ENCODE assay signal across 1 cellular context in the genomic region with DNA sequence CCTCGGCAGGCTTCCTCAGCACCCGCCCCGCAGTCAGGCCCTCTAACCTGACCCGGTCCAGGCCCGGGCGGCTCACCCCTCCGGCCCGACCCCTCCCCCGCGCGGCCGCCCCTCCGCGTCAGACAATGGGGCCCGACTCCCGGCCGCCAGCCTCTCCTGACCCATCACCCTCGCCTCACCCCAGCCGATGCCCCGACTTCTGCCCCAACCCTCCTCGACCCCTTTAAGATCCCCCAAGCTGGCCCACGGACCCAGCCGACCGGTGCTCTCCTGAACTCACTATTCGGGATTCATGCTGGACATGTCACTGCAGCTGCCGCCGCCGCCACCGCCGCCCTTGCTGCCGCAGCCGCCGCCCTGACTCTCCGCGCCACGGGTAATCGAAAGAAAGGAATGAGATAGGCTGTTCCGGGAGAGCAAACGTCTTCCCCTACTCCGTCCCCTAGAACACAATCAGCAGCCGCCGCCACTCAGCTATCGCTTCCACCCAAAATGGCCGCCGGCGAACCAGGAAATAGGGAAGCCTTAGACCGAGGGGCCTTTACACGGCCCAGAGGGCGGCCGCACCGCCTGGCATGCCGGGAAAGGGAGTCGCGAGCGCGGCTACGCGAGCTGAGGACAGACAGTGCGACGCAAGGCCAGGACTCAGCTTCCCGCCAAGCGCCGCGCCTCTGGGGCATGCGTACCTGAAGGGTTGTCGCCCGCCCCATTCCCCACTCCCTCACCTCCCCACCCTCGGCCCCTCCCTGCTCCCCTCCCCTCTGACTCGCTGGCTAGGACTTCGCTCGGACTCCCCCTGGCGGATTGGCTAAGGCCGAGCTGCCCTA.
TF ChIP-seq lines count a peak whose summit lies in the region.

A gene (minus strand): TSS at position 494 of the 827 bp plus-strand sequence. CDS start 191 bp downstream, at position 303.

TF ChIP-seq in K562, 482 proteins besides CTCF, POLR2A, EP300 and RAD21 (continued from another document and continues in another):
- TF ChIP-seq ILF3 (IDR thresholded peaks at IDR 0.05; ENCODE audit: borderline replicate concordance), result no peak
- TF ChIP-seq, protein P1, sequence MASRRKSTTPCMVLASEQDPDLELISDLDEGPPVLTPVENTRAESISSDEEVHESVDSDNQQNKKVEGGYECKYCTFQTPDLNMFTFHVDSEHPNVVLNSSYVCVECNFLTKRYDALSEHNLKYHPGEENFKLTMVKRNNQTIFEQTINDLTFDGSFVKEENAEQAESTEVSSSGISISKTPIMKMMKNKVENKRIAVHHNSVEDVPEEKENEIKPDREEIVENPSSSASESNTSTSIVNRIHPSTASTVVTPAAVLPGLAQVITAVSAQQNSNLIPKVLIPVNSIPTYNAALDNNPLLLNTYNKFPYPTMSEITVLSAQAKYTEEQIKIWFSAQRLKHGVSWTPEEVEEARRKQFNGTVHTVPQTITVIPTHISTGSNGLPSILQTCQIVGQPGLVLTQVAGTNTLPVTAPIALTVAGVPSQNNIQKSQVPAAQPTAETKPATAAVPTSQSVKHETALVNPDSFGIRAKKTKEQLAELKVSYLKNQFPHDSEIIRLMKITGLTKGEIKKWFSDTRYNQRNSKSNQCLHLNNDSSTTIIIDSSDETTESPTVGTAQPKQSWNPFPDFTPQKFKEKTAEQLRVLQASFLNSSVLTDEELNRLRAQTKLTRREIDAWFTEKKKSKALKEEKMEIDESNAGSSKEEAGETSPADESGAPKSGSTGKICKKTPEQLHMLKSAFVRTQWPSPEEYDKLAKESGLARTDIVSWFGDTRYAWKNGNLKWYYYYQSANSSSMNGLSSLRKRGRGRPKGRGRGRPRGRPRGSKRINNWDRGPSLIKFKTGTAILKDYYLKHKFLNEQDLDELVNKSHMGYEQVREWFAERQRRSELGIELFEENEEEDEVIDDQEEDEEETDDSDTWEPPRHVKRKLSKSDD (conservative IDR thresholded peaks at IDR 0.05; ENCODE audit: low read length), result no peak
- TF ChIP-seq HMG20A (CRISPR knock-in tag; conservative IDR thresholded peaks at IDR 0.05), result no peak
- no peak for TF ChIP-seq PCBP2 (IDR thresholded peaks at IDR 0.05; ENCODE audit: low read depth, low read length, poor library complexity, severe bottlenecking)
- TF ChIP-seq, protein P2, sequence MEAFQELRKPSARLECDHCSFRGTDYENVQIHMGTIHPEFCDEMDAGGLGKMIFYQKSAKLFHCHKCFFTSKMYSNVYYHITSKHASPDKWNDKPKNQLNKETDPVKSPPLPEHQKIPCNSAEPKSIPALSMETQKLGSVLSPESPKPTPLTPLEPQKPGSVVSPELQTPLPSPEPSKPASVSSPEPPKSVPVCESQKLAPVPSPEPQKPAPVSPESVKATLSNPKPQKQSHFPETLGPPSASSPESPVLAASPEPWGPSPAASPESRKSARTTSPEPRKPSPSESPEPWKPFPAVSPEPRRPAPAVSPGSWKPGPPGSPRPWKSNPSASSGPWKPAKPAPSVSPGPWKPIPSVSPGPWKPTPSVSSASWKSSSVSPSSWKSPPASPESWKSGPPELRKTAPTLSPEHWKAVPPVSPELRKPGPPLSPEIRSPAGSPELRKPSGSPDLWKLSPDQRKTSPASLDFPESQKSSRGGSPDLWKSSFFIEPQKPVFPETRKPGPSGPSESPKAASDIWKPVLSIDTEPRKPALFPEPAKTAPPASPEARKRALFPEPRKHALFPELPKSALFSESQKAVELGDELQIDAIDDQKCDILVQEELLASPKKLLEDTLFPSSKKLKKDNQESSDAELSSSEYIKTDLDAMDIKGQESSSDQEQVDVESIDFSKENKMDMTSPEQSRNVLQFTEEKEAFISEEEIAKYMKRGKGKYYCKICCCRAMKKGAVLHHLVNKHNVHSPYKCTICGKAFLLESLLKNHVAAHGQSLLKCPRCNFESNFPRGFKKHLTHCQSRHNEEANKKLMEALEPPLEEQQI (IDR thresholded peaks at IDR 0.05), result no peak
- no peak for TF ChIP-seq BCL6 (CRISPR knock-in tag; IDR thresholded peaks at IDR 0.05)
- no peak for TF ChIP-seq GATAD2B (IDR thresholded peaks at IDR 0.05; ENCODE audit: borderline replicate concordance)
- no peak for TF ChIP-seq ZEB2 (IDR thresholded peaks at IDR 0.05)
- TF ChIP-seq RBFOX2 (IDR thresholded peaks at IDR 0.05; ENCODE audit: low read depth, low read length), result peak; percentile 98
- no peak for TF ChIP-seq MTF1 (CRISPR knock-in tag; IDR thresholded peaks at IDR 0.05; ENCODE audit: borderline replicate concordance)
- TF ChIP-seq, protein P3, sequence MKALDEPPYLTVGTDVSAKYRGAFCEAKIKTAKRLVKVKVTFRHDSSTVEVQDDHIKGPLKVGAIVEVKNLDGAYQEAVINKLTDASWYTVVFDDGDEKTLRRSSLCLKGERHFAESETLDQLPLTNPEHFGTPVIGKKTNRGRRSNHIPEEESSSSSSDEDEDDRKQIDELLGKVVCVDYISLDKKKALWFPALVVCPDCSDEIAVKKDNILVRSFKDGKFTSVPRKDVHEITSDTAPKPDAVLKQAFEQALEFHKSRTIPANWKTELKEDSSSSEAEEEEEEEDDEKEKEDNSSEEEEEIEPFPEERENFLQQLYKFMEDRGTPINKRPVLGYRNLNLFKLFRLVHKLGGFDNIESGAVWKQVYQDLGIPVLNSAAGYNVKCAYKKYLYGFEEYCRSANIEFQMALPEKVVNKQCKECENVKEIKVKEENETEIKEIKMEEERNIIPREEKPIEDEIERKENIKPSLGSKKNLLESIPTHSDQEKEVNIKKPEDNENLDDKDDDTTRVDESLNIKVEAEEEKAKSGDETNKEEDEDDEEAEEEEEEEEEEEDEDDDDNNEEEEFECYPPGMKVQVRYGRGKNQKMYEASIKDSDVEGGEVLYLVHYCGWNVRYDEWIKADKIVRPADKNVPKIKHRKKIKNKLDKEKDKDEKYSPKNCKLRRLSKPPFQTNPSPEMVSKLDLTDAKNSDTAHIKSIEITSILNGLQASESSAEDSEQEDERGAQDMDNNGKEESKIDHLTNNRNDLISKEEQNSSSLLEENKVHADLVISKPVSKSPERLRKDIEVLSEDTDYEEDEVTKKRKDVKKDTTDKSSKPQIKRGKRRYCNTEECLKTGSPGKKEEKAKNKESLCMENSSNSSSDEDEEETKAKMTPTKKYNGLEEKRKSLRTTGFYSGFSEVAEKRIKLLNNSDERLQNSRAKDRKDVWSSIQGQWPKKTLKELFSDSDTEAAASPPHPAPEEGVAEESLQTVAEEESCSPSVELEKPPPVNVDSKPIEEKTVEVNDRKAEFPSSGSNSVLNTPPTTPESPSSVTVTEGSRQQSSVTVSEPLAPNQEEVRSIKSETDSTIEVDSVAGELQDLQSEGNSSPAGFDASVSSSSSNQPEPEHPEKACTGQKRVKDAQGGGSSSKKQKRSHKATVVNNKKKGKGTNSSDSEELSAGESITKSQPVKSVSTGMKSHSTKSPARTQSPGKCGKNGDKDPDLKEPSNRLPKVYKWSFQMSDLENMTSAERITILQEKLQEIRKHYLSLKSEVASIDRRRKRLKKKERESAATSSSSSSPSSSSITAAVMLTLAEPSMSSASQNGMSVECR (CRISPR knock-in tag; IDR thresholded peaks at IDR 0.05), result peak; percentile 89
- no peak for TF ChIP-seq ZNF785 (CRISPR knock-in tag; IDR thresholded peaks at IDR 0.05)
- TF ChIP-seq, protein P4, sequence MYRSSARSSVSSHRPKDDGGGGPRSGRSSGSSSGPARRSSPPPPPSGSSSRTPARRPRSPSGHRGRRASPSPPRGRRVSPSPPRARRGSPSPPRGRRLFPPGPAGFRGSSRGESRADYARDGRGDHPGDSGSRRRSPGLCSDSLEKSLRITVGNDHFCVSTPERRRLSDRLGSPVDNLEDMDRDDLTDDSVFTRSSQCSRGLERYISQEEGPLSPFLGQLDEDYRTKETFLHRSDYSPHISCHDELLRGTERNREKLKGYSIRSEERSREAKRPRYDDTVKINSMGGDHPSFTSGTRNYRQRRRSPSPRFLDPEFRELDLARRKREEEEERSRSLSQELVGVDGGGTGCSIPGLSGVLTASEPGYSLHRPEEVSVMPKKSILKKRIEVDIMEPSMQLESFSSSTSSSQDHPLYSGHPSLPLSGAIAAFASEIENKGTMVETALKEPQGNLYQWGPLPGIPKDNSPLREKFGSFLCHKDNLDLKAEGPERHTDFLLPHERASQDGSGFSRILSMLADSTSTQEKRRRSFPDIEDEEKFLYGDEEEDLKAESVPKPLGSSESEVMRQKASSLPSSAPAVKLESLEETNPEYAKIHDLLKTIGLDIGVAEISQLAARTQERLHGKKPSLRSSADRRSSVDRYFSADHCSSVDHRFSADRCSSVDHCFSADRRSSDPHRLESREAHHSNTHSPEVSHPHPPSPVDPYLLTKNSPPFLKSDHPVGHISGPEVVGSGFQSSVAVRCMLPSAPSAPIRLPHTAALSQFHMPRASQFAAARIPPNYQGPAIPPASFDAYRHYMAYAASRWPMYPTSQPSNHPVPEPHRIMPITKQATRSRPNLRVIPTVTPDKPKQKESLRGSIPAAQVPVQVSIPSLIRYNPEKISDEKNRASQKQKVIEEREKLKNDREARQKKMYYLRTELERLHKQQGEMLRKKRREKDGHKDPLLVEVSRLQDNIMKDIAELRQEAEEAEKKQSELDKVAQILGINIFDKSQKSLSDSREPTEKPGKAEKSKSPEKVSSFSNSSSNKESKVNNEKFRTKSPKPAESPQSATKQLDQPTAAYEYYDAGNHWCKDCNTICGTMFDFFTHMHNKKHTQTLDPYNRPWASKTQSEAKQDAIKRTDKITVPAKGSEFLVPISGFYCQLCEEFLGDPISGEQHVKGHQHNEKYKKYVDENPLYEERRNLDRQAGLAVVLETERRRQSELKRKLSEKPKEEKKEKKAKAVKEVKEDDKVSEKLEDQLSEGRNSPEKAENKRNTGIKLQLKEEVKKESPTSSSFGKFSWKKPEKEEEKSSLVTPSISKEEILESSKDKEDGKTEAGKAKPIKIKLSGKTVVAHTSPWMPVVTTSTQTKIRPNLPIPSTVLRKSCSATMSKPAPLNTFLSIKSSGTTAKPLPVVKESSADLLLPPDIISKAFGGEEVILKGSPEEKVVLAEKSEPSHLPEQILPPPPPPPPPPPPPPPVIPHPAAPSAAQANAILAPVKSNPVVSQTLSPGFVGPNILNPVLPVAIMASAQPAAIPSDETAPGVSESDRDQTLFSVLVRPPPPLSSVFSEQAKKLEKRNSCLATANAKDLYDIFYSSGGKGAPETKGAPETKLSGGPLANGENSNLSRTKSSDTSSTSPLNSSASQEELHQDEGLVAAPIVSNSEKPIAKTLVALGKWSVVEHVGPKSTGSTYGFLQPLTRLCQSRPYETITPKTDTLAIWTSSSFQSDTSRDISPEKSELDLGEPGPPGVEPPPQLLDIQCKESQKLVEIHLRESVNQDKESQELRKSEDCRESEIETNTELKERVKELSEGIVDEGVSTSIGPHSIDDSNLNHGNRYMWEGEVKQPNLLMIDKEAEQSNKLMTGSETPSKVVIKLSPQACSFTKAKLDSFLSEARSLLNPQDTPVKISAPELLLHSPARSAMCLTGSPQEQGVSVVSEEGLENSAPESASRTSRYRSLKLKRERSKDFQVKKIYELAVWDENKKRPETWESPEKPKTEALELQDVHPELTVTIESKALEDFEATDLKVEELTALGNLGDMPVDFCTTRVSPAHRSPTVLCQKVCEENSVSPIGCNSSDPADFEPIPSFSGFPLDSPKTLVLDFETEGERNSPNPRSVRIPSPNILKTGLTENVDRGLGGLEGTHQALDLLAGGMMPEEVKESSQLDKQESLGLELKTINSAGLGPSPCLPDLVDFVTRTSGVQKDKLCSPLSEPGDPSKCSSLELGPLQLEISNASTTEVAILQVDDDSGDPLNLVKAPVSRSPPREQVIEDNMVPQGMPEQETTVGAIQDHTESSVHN (IDR thresholded peaks at IDR 0.05; ENCODE audit: borderline replicate concordance in 1 of 2, low read depth in 1 of 2), result no peak
- TF ChIP-seq, protein P5, sequence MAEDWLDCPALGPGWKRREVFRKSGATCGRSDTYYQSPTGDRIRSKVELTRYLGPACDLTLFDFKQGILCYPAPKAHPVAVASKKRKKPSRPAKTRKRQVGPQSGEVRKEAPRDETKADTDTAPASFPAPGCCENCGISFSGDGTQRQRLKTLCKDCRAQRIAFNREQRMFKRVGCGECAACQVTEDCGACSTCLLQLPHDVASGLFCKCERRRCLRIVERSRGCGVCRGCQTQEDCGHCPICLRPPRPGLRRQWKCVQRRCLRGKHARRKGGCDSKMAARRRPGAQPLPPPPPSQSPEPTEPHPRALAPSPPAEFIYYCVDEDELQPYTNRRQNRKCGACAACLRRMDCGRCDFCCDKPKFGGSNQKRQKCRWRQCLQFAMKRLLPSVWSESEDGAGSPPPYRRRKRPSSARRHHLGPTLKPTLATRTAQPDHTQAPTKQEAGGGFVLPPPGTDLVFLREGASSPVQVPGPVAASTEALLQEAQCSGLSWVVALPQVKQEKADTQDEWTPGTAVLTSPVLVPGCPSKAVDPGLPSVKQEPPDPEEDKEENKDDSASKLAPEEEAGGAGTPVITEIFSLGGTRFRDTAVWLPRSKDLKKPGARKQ (CRISPR knock-in tag; IDR thresholded peaks at IDR 0.05), result no peak
- TF ChIP-seq, protein P6, sequence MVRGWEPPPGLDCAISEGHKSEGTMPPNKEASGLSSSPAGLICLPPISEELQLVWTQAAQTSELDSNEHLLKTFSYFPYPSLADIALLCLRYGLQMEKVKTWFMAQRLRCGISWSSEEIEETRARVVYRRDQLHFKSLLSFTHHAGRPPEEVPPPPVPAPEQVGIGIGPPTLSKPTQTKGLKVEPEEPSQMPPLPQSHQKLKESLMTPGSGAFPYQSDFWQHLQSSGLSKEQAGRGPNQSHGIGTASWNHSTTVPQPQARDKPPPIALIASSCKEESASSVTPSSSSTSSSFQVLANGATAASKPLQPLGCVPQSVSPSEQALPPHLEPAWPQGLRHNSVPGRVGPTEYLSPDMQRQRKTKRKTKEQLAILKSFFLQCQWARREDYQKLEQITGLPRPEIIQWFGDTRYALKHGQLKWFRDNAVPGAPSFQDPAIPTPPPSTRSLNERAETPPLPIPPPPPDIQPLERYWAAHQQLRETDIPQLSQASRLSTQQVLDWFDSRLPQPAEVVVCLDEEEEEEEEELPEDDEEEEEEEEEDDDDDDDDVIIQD (CRISPR knock-in tag; IDR thresholded peaks at IDR 0.05), result no peak
- TF ChIP-seq, protein P7, sequence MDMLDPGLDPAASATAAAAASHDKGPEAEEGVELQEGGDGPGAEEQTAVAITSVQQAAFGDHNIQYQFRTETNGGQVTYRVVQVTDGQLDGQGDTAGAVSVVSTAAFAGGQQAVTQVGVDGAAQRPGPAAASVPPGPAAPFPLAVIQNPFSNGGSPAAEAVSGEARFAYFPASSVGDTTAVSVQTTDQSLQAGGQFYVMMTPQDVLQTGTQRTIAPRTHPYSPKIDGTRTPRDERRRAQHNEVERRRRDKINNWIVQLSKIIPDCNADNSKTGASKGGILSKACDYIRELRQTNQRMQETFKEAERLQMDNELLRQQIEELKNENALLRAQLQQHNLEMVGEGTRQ (CRISPR knock-in tag; IDR thresholded peaks at IDR 0.05), result no peak
- TF ChIP-seq POLR2G (IDR thresholded peaks at IDR 0.05; ENCODE audit: low read depth, low read length), result peak; percentile 95
- TF ChIP-seq ZBED1 (IDR thresholded peaks at IDR 0.05), result no peak
- TF ChIP-seq KDM5B (IDR thresholded peaks at IDR 0.05; ENCODE audit: insufficient replicate concordance, low read depth, low read length), result peak; percentile 25
- no peak for TF ChIP-seq ZNF324 (CRISPR knock-in tag; IDR thresholded peaks at IDR 0.05)
- TF ChIP-seq MYBL2 (IDR thresholded peaks at IDR 0.05; ENCODE audit: low read depth), result no peak
- no peak for TF ChIP-seq MYBL2 (CRISPR knock-in tag; IDR thresholded peaks at IDR 0.05; ENCODE audit: borderline replicate concordance)
- TF ChIP-seq, protein P8, sequence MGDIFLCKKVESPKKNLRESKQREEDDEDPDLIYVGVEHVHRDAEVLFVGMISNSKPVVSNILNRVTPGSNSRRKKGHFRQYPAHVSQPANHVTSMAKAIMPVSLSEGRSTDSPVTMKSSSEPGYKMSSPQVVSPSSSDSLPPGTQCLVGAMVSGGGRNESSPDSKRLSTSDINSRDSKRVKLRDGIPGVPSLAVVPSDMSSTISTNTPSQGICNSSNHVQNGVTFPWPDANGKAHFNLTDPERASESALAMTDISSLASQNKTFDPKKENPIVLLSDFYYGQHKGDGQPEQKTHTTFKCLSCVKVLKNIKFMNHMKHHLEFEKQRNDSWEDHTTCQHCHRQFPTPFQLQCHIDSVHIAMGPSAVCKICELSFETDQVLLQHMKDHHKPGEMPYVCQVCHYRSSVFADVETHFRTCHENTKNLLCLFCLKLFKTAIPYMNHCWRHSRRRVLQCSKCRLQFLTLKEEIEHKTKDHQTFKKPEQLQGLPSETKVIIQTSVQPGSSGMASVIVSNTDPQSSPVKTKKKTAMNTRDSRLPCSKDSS (IDR thresholded peaks at IDR 0.05; ENCODE audit: low read depth, partially characterized antibody), result no peak
- TF ChIP-seq ZNF143 (CRISPR knock-in tag; IDR thresholded peaks at IDR 0.05), result peak; percentile 93
- TF ChIP-seq ZFX (CRISPR knock-in tag; IDR thresholded peaks at IDR 0.05), result peak; percentile 92
